ENCODE assay signal across 10 cellular contexts in the genomic region with DNA sequence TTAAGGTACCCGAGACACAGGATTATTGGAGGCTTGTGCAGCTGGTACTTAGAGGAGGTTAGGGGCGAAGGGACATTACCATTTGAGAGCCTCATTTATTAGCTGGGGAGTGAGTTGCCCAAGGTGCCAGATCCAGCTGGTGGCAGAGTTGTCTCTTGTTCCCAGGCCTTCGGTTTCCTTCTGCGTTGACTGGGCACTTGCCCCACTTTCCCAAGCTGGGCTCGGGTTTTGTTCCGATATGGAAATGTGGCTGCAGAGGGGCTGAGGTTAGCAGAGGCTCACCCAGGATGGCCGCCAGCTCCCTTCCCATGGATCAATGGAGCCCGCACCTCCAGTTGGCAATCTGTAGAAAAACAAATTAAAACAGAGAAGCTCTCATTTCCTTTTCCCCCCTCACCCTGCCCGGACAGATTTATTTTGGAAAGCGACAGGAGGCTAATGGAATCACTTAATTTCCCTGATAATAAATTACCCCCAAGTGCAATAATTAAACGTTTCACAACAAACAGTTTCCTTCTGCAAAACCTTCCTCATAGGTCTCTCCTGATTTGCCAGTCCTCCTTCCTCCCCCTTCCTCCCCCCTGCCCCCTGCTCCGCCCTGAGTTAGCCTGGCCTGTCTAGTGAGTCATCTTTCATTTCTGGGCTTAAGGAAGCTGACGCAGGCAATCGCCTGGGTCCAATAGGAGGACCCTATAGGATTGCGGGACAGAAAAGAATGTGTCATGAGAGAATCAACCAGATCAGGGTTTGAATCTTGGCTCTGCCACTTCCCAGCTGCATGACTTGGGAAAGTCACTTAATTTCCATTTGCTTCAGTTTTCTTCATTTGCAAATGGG. TPM values are rescaled to one million over a fixed set of nuclear protein-coding genes. Genes with fewer than 3 reads are reported as not detected.
DNase-seq lines count a peak whose midpoint lies in the region; ATAC-seq and TF ChIP-seq lines count a peak whose summit lies in the region.
"Had no signal": no experiment of that assay in that cellular context is flagged by ENCODE, and none has a peak within 500 bp of the region (broad histone marks: within the 10 kb centered on the region; RNA-seq: fewer than 3 reads in every experiment).

No MANE protein-coding gene starts in this region.

- H3K4me3 ChIP-seq in NB4 (ENCODE audit: low read depth, low read length) = no peak overlapping the region
- H3K4me3 ChIP-seq in tibial artery = no peak overlapping the region
- no peak overlapping the region for H3K4me3 ChIP-seq in testis
- H3K4me3 ChIP-seq: PC-9 had no signal

- TF ChIP-seq CTCF in NB4 (IDR thresholded peaks at IDR 0.05; ENCODE audit: low read depth, low read length) (no peak), omental fat pad (IDR thresholded peaks at IDR 0.05) (no peak), tibial artery (IDR thresholded peaks at IDR 0.05) (no peak), testis (IDR thresholded peaks at IDR 0.05) (no peak)

- H3K27me3 Mint-ChIP-seq in activated T-helper 1 cell treated with anti-CD3 and anti-CD28 coated beads, Interleukin-12 subunit alpha, Interleukin-12 subunit beta, Interleukin-2, Interleukin-4 antibody, amounts not matched to agents 30 ng/mL and 10 ng/mL and 1 ng/mL, durations not matched to agents 14 hours and 24 hours and 36 hours (ENCODE audit: insufficient read depth) = peaks cover 13% of the 10 kb centered on the region

- no peaks in the 10 kb centered on the region for H3K9me3 Mint-ChIP-seq in activated T-helper 1 cell treated with anti-CD3 and anti-CD28 coated beads, Interleukin-12 subunit alpha, Interleukin-12 subunit beta, Interleukin-2, Interleukin-4 antibody, amounts not matched to agents 30 ng/mL and 10 ng/mL and 1 ng/mL, durations not matched to agents 14 hours and 24 hours and 36 hours

- H3K27me3 ChIP-seq in tibial artery = no peaks in the 10 kb centered on the region
- H3K27me3 ChIP-seq in testis = no peaks in the 10 kb centered on the region

- 72 to 75% methylated on average over 15 of the region's 15 CpGs for WGBS in testis, 2 donors

- H3K9me3 ChIP-seq in tibial artery = no peaks in the 10 kb centered on the region
- no peaks in the 10 kb centered on the region for H3K9me3 ChIP-seq in testis

- H3K36me3 ChIP-seq in tibial artery = no peaks in the 10 kb centered on the region
- H3K36me3 ChIP-seq in testis (ENCODE audit: low read depth, missing control alignments) = no peaks in the 10 kb centered on the region

- no peak for TF ChIP-seq POLR2A in NB4 (IDR thresholded peaks at IDR 0.05; ENCODE audit: extremely low read depth, insufficient read length)
- TF ChIP-seq POLR2A in testis (IDR thresholded peaks at IDR 0.05) = no peak

- no peak overlapping the region for H3K27ac ChIP-seq in tibial artery
- H3K27ac ChIP-seq in testis = no peak overlapping the region
- H3K27ac ChIP-seq: PC-9 had no signal

- DNase-seq in EH (ENCODE audit: low read depth) = peak; percentile 33
- DNase-seq in NB4 (ENCODE audit: low read depth) = peak; percentile 61
- DNase-seq in ecto neural progenitor cell (ENCODE audit: low spot score) = peak; percentile 15
- DNase-seq in omental fat pad (ENCODE audit: low spot score) = no peak
- DNase-seq in tibial artery = no peak
- no peak for DNase-seq in testis
- DNase-seq in activated CD8-positive, alpha-beta memory T cell treated with anti-CD3 and anti-CD28 coated beads for 24 hours = no peak
- DNase-seq in activated T-helper 1 cell treated with anti-CD3 and anti-CD28 coated beads, Interleukin-12 subunit alpha, Interleukin-12 subunit beta, Interleukin-2, Interleukin-4 antibody, amounts not matched to agents 30 ng/mL and 10 ng/mL and 1 ng/mL, durations not matched to agents 14 hours and 24 hours and 36 hours (ENCODE audit: low spot score) = no peak

- H3K27ac Mint-ChIP-seq in activated T-helper 1 cell treated with anti-CD3 and anti-CD28 coated beads, Interleukin-12 subunit alpha, Interleukin-12 subunit beta, Interleukin-2, Interleukin-4 antibody, amounts not matched to agents 30 ng/mL and 10 ng/mL and 1 ng/mL, durations not matched to agents 14 hours and 24 hours and 36 hours = no peak overlapping the region

- no peaks in the 10 kb centered on the region for H3K4me1 Mint-ChIP-seq in activated T-helper 1 cell treated with anti-CD3 and anti-CD28 coated beads, Interleukin-12 subunit alpha, Interleukin-12 subunit beta, Interleukin-2, Interleukin-4 antibody, amounts not matched to agents 30 ng/mL and 10 ng/mL and 1 ng/mL, durations not matched to agents 14 hours and 24 hours and 36 hours (ENCODE audit: low read depth)

- no peak overlapping the region for H3K4me3 Mint-ChIP-seq in activated T-helper 1 cell treated with anti-CD3 and anti-CD28 coated beads, Interleukin-12 subunit alpha, Interleukin-12 subunit beta, Interleukin-2, Interleukin-4 antibody, amounts not matched to agents 30 ng/mL and 10 ng/mL and 1 ng/mL, durations not matched to agents 14 hours and 24 hours and 36 hours

- intact Hi-C loops in tibial artery (cut with DNase I; ENCODE audit: low total_unique reads) = no loop called here
- intact Hi-C loops in testis (cut with DNase I; ENCODE audit: low total_unique reads) = no loop called here
- intact Hi-C loops in activated T-helper 1 cell treated with anti-CD3 and anti-CD28 coated beads, Interleukin-12 subunit alpha, Interleukin-12 subunit beta, Interleukin-2, Interleukin-4 antibody, amounts not matched to agents 30 ng/mL and 10 ng/mL and 1 ng/mL, durations not matched to agents 14 hours and 24 hours and 36 hours (cut with micrococcal nuclease) = no loop called here

- no peaks in the 10 kb centered on the region for H3K36me3 Mint-ChIP-seq in activated T-helper 1 cell treated with anti-CD3 and anti-CD28 coated beads, Interleukin-12 subunit alpha, Interleukin-12 subunit beta, Interleukin-2, Interleukin-4 antibody, amounts not matched to agents 30 ng/mL and 10 ng/mL and 1 ng/mL, durations not matched to agents 14 hours and 24 hours and 36 hours (ENCODE audit: low read depth)

- H3K4me1 ChIP-seq in tibial artery (no peaks in the 10 kb centered on the region), testis (no peaks in the 10 kb centered on the region)

- ATAC-seq in omental fat pad (ENCODE audit: low FRiP score) = peak; percentile 77

RNA-seq across cellular contexts. Expression of a gene that starts 51.7 kb away (rescaled TPM):
- total RNA-seq in omental fat pad (10 to 100 TPM in 3 of 4 donors, 1 to 10 TPM in 1; 5.2 to 81.3 (median 42.9) TPM), testis (1 to 10 TPM; 5.7 to 6.9 TPM)
- polyA plus RNA-seq in testis (ENCODE audit: insufficient read depth, low read depth, low replicate concordance) = 6.5 TPM
- total RNA-seq in activated T-helper 1 cell treated with anti-CD3 and anti-CD28 coated beads, Interleukin-12 subunit alpha, Interleukin-12 subunit beta, Interleukin-2, Interleukin-4 antibody, amounts not matched to agents 30 ng/mL and 10 ng/mL and 1 ng/mL, durations not matched to agents 14 hours and 24 hours and 36 hours = not detected in 2 replicates
- total RNA-seq: dermis microvascular lymphatic vessel endothelial cell, PC-9 had no signal

Comparison
In these comparisons a context has a peak if more than half of its experiments do, and no peak if none do; other contexts are left out.
1. DNase-seq: peak in EH (single experiment), NB4 (single experiment) and ecto neural progenitor cell (single experiment); none in omental fat pad (single experiment), tibial artery (0 of 2), testis (single experiment), activated CD8-positive, alpha-beta memory T cell treated with anti-CD3 and anti-CD28 coated beads for 24 hours (single experiment) and activated T-helper 1 cell treated with anti-CD3 and anti-CD28 coated beads, Interleukin-12 subunit alpha, Interleukin-12 subunit beta, Interleukin-2, Interleukin-4 antibody, amounts not matched to agents 30 ng/mL and 10 ng/mL and 1 ng/mL, durations not matched to agents 14 hours and 24 hours and 36 hours (single experiment).